Comparison of ENCODE assay signal across 8 cellular contexts in the genomic region with DNA sequence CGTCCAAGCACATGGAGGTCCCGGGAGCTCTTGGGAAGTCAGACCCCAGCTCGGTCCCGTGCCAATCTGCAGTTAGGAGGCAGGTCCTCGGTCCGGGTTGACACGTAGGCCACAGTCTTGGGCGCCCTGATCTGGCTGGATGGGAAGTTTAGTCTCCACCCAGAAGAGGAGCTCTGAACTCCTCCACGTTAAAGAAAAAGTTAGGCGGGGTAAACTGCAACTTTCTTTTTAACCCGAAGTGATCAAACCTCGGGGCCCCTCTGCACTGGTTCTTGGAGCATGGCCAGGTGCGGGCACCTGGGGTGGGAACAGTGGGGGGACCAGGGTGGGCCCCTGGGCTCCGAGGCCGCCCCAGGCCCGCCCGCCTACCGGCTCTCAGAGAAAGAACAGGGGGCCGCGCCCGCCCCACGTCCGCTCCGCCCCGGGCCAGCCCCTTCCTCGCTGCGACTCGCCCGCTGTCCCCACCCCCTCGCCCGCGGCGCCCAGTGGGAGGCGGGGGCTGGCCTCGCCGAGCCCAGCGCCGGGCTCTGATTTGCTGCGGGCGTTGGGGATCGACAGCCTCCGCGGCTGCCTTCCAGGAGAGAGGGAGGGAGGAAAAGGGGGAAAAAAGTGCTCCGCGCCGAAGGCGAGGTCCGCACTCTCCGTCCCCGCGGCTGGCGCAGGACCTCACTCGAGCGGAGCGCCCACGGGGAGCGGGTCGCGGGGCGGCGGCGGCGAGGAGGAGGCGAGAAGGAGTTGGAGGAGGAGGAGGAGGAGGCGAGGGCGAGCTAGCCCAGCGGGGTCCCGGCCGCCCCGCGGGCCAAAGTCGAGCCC. TPM values are rescaled to one million over a fixed set of nuclear protein-coding genes. Genes with fewer than 3 reads are reported as not detected.
DNase-seq lines count a peak whose midpoint lies in the region; ATAC-seq and TF ChIP-seq lines count a peak whose summit lies in the region.

A gene (plus strand): TSS at position 631 of the 813 bp plus-strand sequence. CDS start 385 bp downstream, outside the sequence.

- no peak within 1 kb of the TSS for H3K4me3 Mint-ChIP-seq in activated CD4-positive, alpha-beta memory T cell treated with anti-CD3 and anti-CD28 coated beads, Interleukin-2, amount 10 ng/mL, durations not matched to agents 7 days and 5 days

- H3K4me3 ChIP-seq in LNCaP clone FGC (ENCODE audit: low read depth, low read length) = peak within 1 kb of the TSS; percentile 42
- H3K4me3 ChIP-seq in epithelial cell of esophagus (ENCODE audit: low read length) = no peak within 1 kb of the TSS
- H3K4me3 ChIP-seq in mesodermal cell (ENCODE audit: extremely low read depth, insufficient read depth, low read length, poor library complexity, severe bottlenecking) = peak within 1 kb of the TSS; percentile 81

- WGBS in mesodermal cell (ENCODE audit: insufficient coverage in 2 of 2), 2 experiments = 1% methylated on average over 33 to 43 of the region's 72 CpGs

- DNase-seq in AG20443 (ENCODE audit: low spot score) (peak; percentile 95), LNCaP clone FGC (ENCODE audit: low read depth) (peak; percentile 8), epithelial cell of esophagus (ENCODE audit: low read depth) (peak; percentile 2), DMS53 treated with DMSO at 0.1 percent for 48 hours (lab: John Stamatoyannopoulos, UW; ENCODE audit: unreplicated experiment) (no peak)
- peak; percentile 18 for DNase-seq in activated CD4-positive, alpha-beta memory T cell treated with anti-CD3 and anti-CD28 coated beads, Interleukin-2, amount 10 ng/mL, durations not matched to agents 7 days and 5 days
- DNase-seq in stimulated activated CD8-positive, alpha-beta memory T cell treated with anti-CD3 and anti-CD28 coated beads, Interleukin-12 subunit alpha, Interleukin-12 subunit beta, amount 100 ng/mL, for 1 hour (ENCODE audit: low read depth) = peak; percentile 11

- H3K9me3 Mint-ChIP-seq in activated CD4-positive, alpha-beta memory T cell treated with anti-CD3 and anti-CD28 coated beads, Interleukin-2, amount 10 ng/mL, durations not matched to agents 7 days and 5 days = no peaks in the 10 kb centered on the region

- POLR2A ChIA-PET in activated CD4-positive, alpha-beta memory T cell treated with anti-CD3 and anti-CD28 coated beads, Interleukin-2, amount 10 ng/mL, durations not matched to agents 7 days and 5 days (lab: Charles Lee) = no interaction called here

- no peaks in the 10 kb centered on the region for H3K36me3 Mint-ChIP-seq in activated CD4-positive, alpha-beta memory T cell treated with anti-CD3 and anti-CD28 coated beads, Interleukin-2, amount 10 ng/mL, durations not matched to agents 7 days and 5 days (ENCODE audit: low read depth)

- ATAC-seq in GM19397 (IDR thresholded peaks at IDR 0.05; ENCODE audit: unreplicated experiment) = no peak

- H3K27me3 Mint-ChIP-seq in activated CD4-positive, alpha-beta memory T cell treated with anti-CD3 and anti-CD28 coated beads, Interleukin-2, amount 10 ng/mL, durations not matched to agents 7 days and 5 days = peaks cover 21% of the 10 kb centered on the region

- no peak within 1 kb of the TSS for H3K27ac Mint-ChIP-seq in activated CD4-positive, alpha-beta memory T cell treated with anti-CD3 and anti-CD28 coated beads, Interleukin-2, amount 10 ng/mL, durations not matched to agents 7 days and 5 days

- no peaks in the 10 kb centered on the region for H3K4me1 Mint-ChIP-seq in activated CD4-positive, alpha-beta memory T cell treated with anti-CD3 and anti-CD28 coated beads, Interleukin-2, amount 10 ng/mL, durations not matched to agents 7 days and 5 days

- H3K9me3 ChIP-seq in mesodermal cell (ENCODE audit: control insufficient read depth, low read length) = no peaks in the 10 kb centered on the region

- CTCF ChIA-PET in activated CD4-positive, alpha-beta memory T cell treated with anti-CD3 and anti-CD28 coated beads, Interleukin-2, amount 10 ng/mL, durations not matched to agents 7 days and 5 days (lab: Charles Lee) = no interaction called here

- peak within 1 kb of the TSS; percentile 91 for H3K27ac ChIP-seq in mesodermal cell (ENCODE audit: low read depth, low read length, severe bottlenecking)

- H3K36me3 ChIP-seq in mesodermal cell (ENCODE audit: control insufficient read depth, insufficient read depth, low read length) = peaks cover 28% of the 10 kb centered on the region

- no peak for TF ChIP-seq CTCF in LNCaP clone FGC (IDR thresholded peaks at IDR 0.05; ENCODE audit: control insufficient read depth, extremely low read depth, insufficient read depth)
- no peak for TF ChIP-seq CTCF in epithelial cell of esophagus (IDR thresholded peaks at IDR 0.05; ENCODE audit: insufficient read depth, low read depth, low read length, missing control alignments)

- peaks cover 45% of the 10 kb centered on the region for H3K4me1 ChIP-seq in mesodermal cell (ENCODE audit: control insufficient read depth, insufficient read depth, low read length, poor library complexity, severe bottlenecking)

RNA-seq across cellular contexts. Expression of the gene that starts here (rescaled TPM):
- total RNA-seq in activated CD4-positive, alpha-beta memory T cell treated with anti-CD3 and anti-CD28 coated beads, Interleukin-2, amount 10 ng/mL, durations not matched to agents 7 days and 5 days = under 1 TPM; 0.10 to 0.13 TPM
- 366 TPM for polyA plus RNA-seq in mesodermal cell (2013, experiment 1 of 2)
- 331 TPM for polyA plus RNA-seq in mesodermal cell (2013, experiment 2 of 2)

Comparison
In these comparisons a context has a peak if more than half of its experiments do, and no peak if none do; other contexts are left out.
1. Peak in DNase-seq in activated CD4-positive, alpha-beta memory T cell treated with anti-CD3 and anti-CD28 coated beads, Interleukin-2, amount 10 ng/mL, durations not matched to agents 7 days and 5 days; RNA of the gene not detected or under 1 TPM.